Comparison of ENCODE assay signal across 11 cellular contexts in the genomic region with DNA sequence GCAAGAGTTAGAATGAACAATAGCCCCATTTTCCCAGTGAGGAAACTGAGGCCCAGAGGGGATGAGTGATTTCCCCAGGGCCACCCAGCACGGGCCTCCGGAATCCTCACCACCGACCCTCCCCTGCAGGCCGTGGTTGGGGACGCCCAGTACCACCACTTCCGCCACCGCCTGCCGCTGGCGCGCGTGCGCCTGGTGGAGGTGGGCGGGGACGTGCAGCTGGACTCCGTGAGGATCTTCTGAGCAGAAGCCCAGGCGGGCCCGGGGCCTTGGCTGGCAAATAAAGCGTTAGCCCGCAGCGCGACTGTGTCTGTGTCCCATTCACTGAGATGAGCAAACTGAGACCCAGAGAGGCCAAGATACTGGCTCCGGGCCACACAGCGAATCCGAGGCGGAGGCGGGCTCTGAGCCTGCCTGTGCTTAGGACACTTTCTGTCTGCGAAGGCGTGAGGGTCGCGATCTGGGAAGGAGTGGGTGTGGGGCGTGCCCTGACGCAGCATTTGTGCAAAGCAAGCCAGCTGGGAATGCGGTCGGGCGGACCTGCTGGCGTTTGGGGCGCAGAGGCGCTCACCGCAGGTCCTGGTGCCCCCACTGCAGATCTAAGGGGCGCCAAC. TPM values are rescaled to one million over a fixed set of nuclear protein-coding genes. Genes with fewer than 3 reads are reported as not detected.
DNase-seq lines count a peak whose midpoint lies in the region; ATAC-seq, FAIRE-seq and TF ChIP-seq lines count a peak whose summit lies in the region.
"Not testable (repeated sequence)": the region's sequence is repeated elsewhere in the genome, so short reads cannot be mapped to it uniquely, and the experiment has no call there.
"Had no signal": no experiment of that assay in that cellular context is flagged by ENCODE, and none has a peak within 500 bp of the region (broad histone marks: within the 10 kb centered on the region; RNA-seq: fewer than 3 reads in every experiment).

No MANE protein-coding gene starts in this region.

- H3K27ac ChIP-seq in CD8-positive, alpha-beta T cell (ENCODE audit: low read depth, low read length); Panc1 (ENCODE audit: low read length); GM12878 (ENCODE audit: control insufficient read depth, insufficient read depth): not testable (repeated sequence)

- H3K79me2 ChIP-seq in GM12878 (ENCODE audit: control insufficient read depth, insufficient read depth, low read length): not testable (repeated sequence)

- not testable (repeated sequence) for H3K36me3 ChIP-seq in CD8-positive, alpha-beta T cell (ENCODE audit: insufficient read depth, low read length); Panc1 (ENCODE audit: control insufficient read depth, insufficient read depth, low read length); GM12878 (ENCODE audit: control insufficient read depth in 2 of 2, insufficient read depth in 2 of 2, low read length in 1 of 2); mucosa of descending colon (ENCODE audit: low read depth)

- not testable (repeated sequence) for BruUV-seq in Panc1 (replicated peaks; lab: Mats Ljungman, UMichigan); GM12878 (replicated peaks; lab: Mats Ljungman, UMichigan)

- not testable (repeated sequence) for TF ChIP-seq EP300 in GM12878 (IDR thresholded peaks at IDR 0.05; ENCODE audit: borderline replicate concordance in 1 of 2, control insufficient read depth in 1 of 2, low read depth in 2 of 2, low read length in 2 of 2)

- not testable (repeated sequence) for H3K27me3 ChIP-seq in CD8-positive, alpha-beta T cell (ENCODE audit: insufficient read depth, low read length); Panc1 (ENCODE audit: control insufficient read depth, insufficient read depth, low read length); GM12878 (replicated peaks in 1 of 2; ENCODE audit: control insufficient read depth in 2 of 2, insufficient read depth in 2 of 2, low read length in 1 of 2)

- H3K4me1 Mint-ChIP-seq in CD8-positive, alpha-beta T cell (ENCODE audit: low read depth): not testable (repeated sequence)

- H3K4me1 ChIP-seq in CD8-positive, alpha-beta T cell (ENCODE audit: insufficient read depth, low read length); GM12878 (ENCODE audit: control insufficient read depth, insufficient read depth, low read length); mucosa of descending colon (ENCODE audit: low read depth): not testable (repeated sequence)
- H3K4me1 ChIP-seq in Panc1 (ENCODE audit: control insufficient read depth, insufficient read depth, low read length): peaks cover 11% of the 10 kb centered on the region

- H3K27ac Mint-ChIP-seq in CD8-positive, alpha-beta T cell: not testable (repeated sequence)

- TF ChIP-seq POLR2A in GM12878 (IDR thresholded peaks at IDR 0.05; ENCODE audit: low read depth, low read length): not testable (repeated sequence)

- not testable (repeated sequence) for H3K9ac ChIP-seq in GM12878 (ENCODE audit: control insufficient read depth, insufficient read depth, low read length)

- DNase-seq in CD8-positive, alpha-beta T cell; Panc1 (ENCODE audit: low read depth, low spot score); GM12878 (ENCODE audit: low read depth, low spot score); Right ventricle myocardium inferior (ENCODE audit: missing footprints); mucosa of descending colon; stimulated activated naive CD8-positive, alpha-beta T cell treated with anti-CD3 and anti-CD28 coated beads, Interleukin-15, Interleukin-2, amounts not matched to agents 100 U/mL and 50 U/mL, for 24 hours: not testable (repeated sequence)

- in situ Hi-C loops in Panc1 (cut with HindIII; ENCODE audit: low pct_unique_long_range_greater_than_20kb, low sequenced_read_pairs): loop anchor here (25.0 kb wide), 1 partner anchor 996 kb away; a partner anchor contains a TSS
- in situ Hi-C loops in GM12878 (cut with MboI): not testable (repeated sequence)

- no CpG with 5 or more reads among the region's 40 CpGs for WGBS in GM12878 (ENCODE audit: insufficient coverage, insufficient replicate concordance, low lambda C conversion rate, missing lambda C conversion rate)

- CTCF ChIA-PET in CD8-positive, alpha-beta T cell (lab: Charles Lee); Panc1 (lab: Charles Lee); GM12878 (lab: Yijun Ruan, JAX): not testable (repeated sequence)

- peak; percentile 96 for FAIRE-seq in GM12878 (lab: Jason Lieb, UNC)

- H3K9me3 Mint-ChIP-seq in CD8-positive, alpha-beta T cell: not testable (repeated sequence)

- POLR2A ChIA-PET in CD8-positive, alpha-beta T cell (lab: Charles Lee); Panc1 (lab: Charles Lee); GM12878 (lab: Charles Lee): not testable (repeated sequence)

- H2AFZ ChIP-seq in GM12878 (ENCODE audit: control insufficient read depth, low read depth, low read length): peak overlapping the region; percentile 58

- H3K4me2 ChIP-seq in GM12878 (ENCODE audit: control insufficient read depth, insufficient read depth): not testable (repeated sequence)

- SMC1A ChIA-PET in GM12878 (lab: Charles Lee; ENCODE audit: uncharacterized antibody, unreplicated experiment): not testable (repeated sequence)

- not testable (repeated sequence) for H3K9me3 ChIP-seq in CD8-positive, alpha-beta T cell (ENCODE audit: low read length); Panc1 (ENCODE audit: control insufficient read depth, insufficient read depth, low read depth, low read length); GM12878 (replicated peaks; ENCODE audit: control insufficient read depth, insufficient read depth, low read length); mucosa of descending colon

- TF ChIP-seq CTCF in CD8-positive, alpha-beta T cell (IDR thresholded peaks at IDR 0.05); Panc1 (IDR thresholded peaks at IDR 0.05); GM12878 (IDR thresholded peaks at IDR 0.05 in 2 of 3, conservative IDR thresholded peaks at IDR 0.05 in 1 of 3; ENCODE audit: control insufficient read depth in 2 of 3, extremely low read depth in 1 of 3, insufficient read depth in 1 of 3, low read depth in 3 of 3, low read length in 3 of 3); mucosa of descending colon (IDR thresholded peaks at IDR 0.05): not testable (repeated sequence)

- not testable (repeated sequence) for TF ChIP-seq RAD21 in GM12878 (IDR thresholded peaks at IDR 0.05; ENCODE audit: insufficient read depth, low read depth, low read length)

- H4K20me1 ChIP-seq in GM12878 (ENCODE audit: control insufficient read depth, insufficient read depth): not testable (repeated sequence)

- peak; percentile 89 for ATAC-seq in CD8-positive, alpha-beta T cell
- ATAC-seq in GM19467 (IDR thresholded peaks at IDR 0.05; ENCODE audit: unreplicated experiment) (peak; percentile 56), HG02852 (IDR thresholded peaks at IDR 0.05; ENCODE audit: unreplicated experiment) (peak; percentile 44), Panc1 (peak; percentile 89), GM12878 (peak; percentile 95), Right ventricle myocardium inferior (peak; percentile 94), mucosa of descending colon (peak; percentile 85)
- peak; percentile 86 for ATAC-seq in stimulated activated naive CD8-positive, alpha-beta T cell treated with anti-CD3 and anti-CD28 coated beads, Interleukin-15, Interleukin-2, amounts not matched to agents 100 U/mL and 50 U/mL, for 24 hours

- not testable (repeated sequence) for H3K36me3 Mint-ChIP-seq in CD8-positive, alpha-beta T cell

- RAD21 ChIA-PET in GM12878 (lab: Charles Lee; ENCODE audit: unreplicated experiment): not testable (repeated sequence)

- not testable (repeated sequence) for H3K4me3 ChIP-seq in CD8-positive, alpha-beta T cell (ENCODE audit: low read depth, low read length); GM12878; mucosa of descending colon
- H3K4me3 ChIP-seq in Panc1 (ENCODE audit: low read depth in 2 of 2, low read length in 2 of 2): peak overlapping the region in 1 of 2 experiments; percentile 19; a peak in 1 of 4 replicates

- not testable (repeated sequence) for H3K4me3 Mint-ChIP-seq in CD8-positive, alpha-beta T cell

- H3K27me3 Mint-ChIP-seq in CD8-positive, alpha-beta T cell (ENCODE audit: low read depth): not testable (repeated sequence)

- intact Hi-C loops in CD8-positive, alpha-beta T cell (cut with DNase I, micrococcal nuclease): loop anchor here in 1 of 2 experiments (2.0 kb wide), 1 partner anchor 17 kb away; no protein-coding TSS in a partner anchor
- intact Hi-C loops in Panc1 (cut with micrococcal nuclease; ENCODE audit: unreplicated experiment); GM12878 (cut with micrococcal nuclease; ENCODE audit: unreplicated experiment); Right ventricle myocardium inferior (cut with DNase I); mucosa of descending colon (cut with DNase I, micrococcal nuclease): not testable (repeated sequence)

RNA-seq across cellular contexts. Expression of a gene that starts 2.6 kb away (rescaled TPM):
- not detected for total RNA-seq in CD8-positive, alpha-beta T cell
- 3.6 TPM for total RNA-seq in Panc1 (2021; ENCODE audit: unreplicated experiment)
- polyA plus RNA-seq in Panc1 (2012; ENCODE audit: insufficient read length): 8.1 TPM
- total RNA-seq in GM12878 (2013; cell fraction: nucleolus; rRNA removed): not detected in 2 replicates
- total RNA-seq in GM12878 (2014; rRNA removed): not detected in 2 replicates
- not detected in 2 replicates for total RNA-seq in GM12878 (2014; rRNA removed; fragmentation: Illumina TruSeq; extraction: Trizol)
- total RNA-seq in GM12878 (2021): not detected in 2 replicates
- not detected for polyA plus RNA-seq in GM12878 (2011; ENCODE audit: low read depth)
- not detected in 2 replicates for polyA plus RNA-seq in GM12878 (2011; rRNA removed)
- not detected in 2 replicates for polyA plus RNA-seq in GM12878 (2011; cell fraction: cytosol; rRNA removed)
- polyA plus RNA-seq in GM12878 (2011; cell fraction: nucleus; rRNA removed): not detected in 2 replicates
- polyA plus RNA-seq in GM12878 (2012): not detected in 2 replicates
- polyA plus RNA-seq in GM12878 (2014; fragmentation: Illumina TruSeq; extraction: Trizol): not detected in 2 replicates
- polyA plus RNA-seq in GM12878 (2014; fragmentation: Nextera tagmentation; extraction: Ambion mirVana): not detected
- polyA plus RNA-seq in GM12878 (2014; rRNA removed): not detected in 2 replicates
- polyA plus RNA-seq in GM12878 (2016; fragmentation: Nextera tagmentation; extraction: Ambion mirVana): not detected
- not detected in 2 replicates for polyA minus RNA-seq in GM12878 (2011; rRNA and poly(A)+ RNA removed)
- not detected in 2 replicates for polyA minus RNA-seq in GM12878 (2011; cell fraction: cytosol; rRNA and poly(A)+ RNA removed)
- polyA minus RNA-seq in GM12878 (2011; cell fraction: nucleus; rRNA and poly(A)+ RNA removed): not detected in 2 replicates
- not detected for total RNA-seq in Right ventricle myocardium inferior
- total RNA-seq in mucosa of descending colon: not detected
- total RNA-seq: CD4-positive, alpha-beta memory T cell; kidney epithelial cell; T-helper 2 cell treated with Interferon-gamma antibody and Interleukin-4, amounts not matched to agents 100 ng/mL and 5 ng/mL, for 36 hours had no signal
- polyA plus RNA-seq: CD4-positive, alpha-beta memory T cell had no signal

RNA-seq across cellular contexts. Expression of a gene that starts 18.2 kb away (rescaled TPM):
- not detected for total RNA-seq in CD8-positive, alpha-beta T cell
- total RNA-seq in Panc1 (2021; ENCODE audit: unreplicated experiment): not detected
- polyA plus RNA-seq in Panc1 (2012; ENCODE audit: insufficient read length): not detected
- not detected in 2 replicates for total RNA-seq in GM12878 (2013; cell fraction: nucleolus; rRNA removed)
- total RNA-seq in GM12878 (2014; rRNA removed): not detected in 2 replicates
- not detected in 2 replicates for total RNA-seq in GM12878 (2014; rRNA removed; fragmentation: Illumina TruSeq; extraction: Trizol)
- not detected in 2 replicates for total RNA-seq in GM12878 (2021)
- polyA plus RNA-seq in GM12878 (2011; ENCODE audit: low read depth): not detected
- polyA plus RNA-seq in GM12878 (2011; rRNA removed): 0.19 TPM in 1 of 2 replicates, not detected in the other
- not detected in 2 replicates for polyA plus RNA-seq in GM12878 (2011; cell fraction: cytosol; rRNA removed)
- polyA plus RNA-seq in GM12878 (2011; cell fraction: nucleus; rRNA removed): not detected in 2 replicates
- not detected in 2 replicates for polyA plus RNA-seq in GM12878 (2012)
- not detected in 2 replicates for polyA plus RNA-seq in GM12878 (2014; fragmentation: Illumina TruSeq; extraction: Trizol)
- not detected for polyA plus RNA-seq in GM12878 (2014; fragmentation: Nextera tagmentation; extraction: Ambion mirVana)
- not detected in 2 replicates for polyA plus RNA-seq in GM12878 (2014; rRNA removed)
- polyA plus RNA-seq in GM12878 (2016; fragmentation: Nextera tagmentation; extraction: Ambion mirVana): not detected
- not detected in 2 replicates for polyA minus RNA-seq in GM12878 (2011; rRNA and poly(A)+ RNA removed)
- polyA minus RNA-seq in GM12878 (2011; cell fraction: cytosol; rRNA and poly(A)+ RNA removed): not detected in 2 replicates
- polyA minus RNA-seq in GM12878 (2011; cell fraction: nucleus; rRNA and poly(A)+ RNA removed): not detected in 2 replicates
- not detected for total RNA-seq in Right ventricle myocardium inferior
- not detected for total RNA-seq in mucosa of descending colon
- total RNA-seq: CD4-positive, alpha-beta memory T cell; kidney epithelial cell; T-helper 2 cell treated with Interferon-gamma antibody and Interleukin-4, amounts not matched to agents 100 ng/mL and 5 ng/mL, for 36 hours had no signal
- polyA plus RNA-seq: CD4-positive, alpha-beta memory T cell had no signal

RNA-seq across cellular contexts. Expression of a gene that starts 21.2 kb away (rescaled TPM):
- total RNA-seq in CD8-positive, alpha-beta T cell: 1 to 10 TPM; 1.8 to 3.4 TPM
- 3.9 TPM for total RNA-seq in Panc1 (2021; ENCODE audit: unreplicated experiment)
- polyA plus RNA-seq in Panc1 (2012; ENCODE audit: insufficient read length): 7.6 TPM
- 0.71 and 0.75 TPM in 2 replicates for total RNA-seq in GM12878 (2013; cell fraction: nucleolus; rRNA removed)
- total RNA-seq in GM12878 (2014; rRNA removed): 0.44 TPM in 1 of 2 replicates, not detected in the other
- not detected in 2 replicates for total RNA-seq in GM12878 (2014; rRNA removed; fragmentation: Illumina TruSeq; extraction: Trizol)
- total RNA-seq in GM12878 (2021): 2.1 and 2.7 TPM in 2 replicates
- not detected for polyA plus RNA-seq in GM12878 (2011; ENCODE audit: low read depth)
- polyA plus RNA-seq in GM12878 (2011; rRNA removed): 0.27 and 0.35 TPM in 2 replicates
- polyA plus RNA-seq in GM12878 (2011; cell fraction: cytosol; rRNA removed): 0.09 and 0.25 TPM in 2 replicates
- polyA plus RNA-seq in GM12878 (2011; cell fraction: nucleus; rRNA removed): 1.4 and 1.9 TPM in 2 replicates
- polyA plus RNA-seq in GM12878 (2012): 0.17 and 0.46 TPM in 2 replicates
- 0.24 TPM in 1 of 2 replicates, not detected in the other for polyA plus RNA-seq in GM12878 (2014; fragmentation: Illumina TruSeq; extraction: Trizol)
- under 1 TPM in 1 of 2 experiments, not detected in 1; 0.15 TPM for polyA plus RNA-seq in GM12878 (2014; fragmentation: Nextera tagmentation; extraction: Ambion mirVana)
- 0.06 and 0.13 TPM in 2 replicates for polyA plus RNA-seq in GM12878 (2014; rRNA removed)
- polyA plus RNA-seq in GM12878 (2016; fragmentation: Nextera tagmentation; extraction: Ambion mirVana): under 1 TPM in 1 of 2 experiments, not detected in 1; 0.28 TPM
- polyA minus RNA-seq in GM12878 (2011; rRNA and poly(A)+ RNA removed): 0.72 and 1.3 TPM in 2 replicates
- not detected in 2 replicates for polyA minus RNA-seq in GM12878 (2011; cell fraction: cytosol; rRNA and poly(A)+ RNA removed)
- polyA minus RNA-seq in GM12878 (2011; cell fraction: nucleus; rRNA and poly(A)+ RNA removed): 0.24 and 0.29 TPM in 2 replicates
- total RNA-seq in Right ventricle myocardium inferior: 0.76 TPM
- total RNA-seq in mucosa of descending colon: 1,000 to 10,000 TPM; 2,367 to 7,005 (median 6,199) TPM
- total RNA-seq: kidney epithelial cell had no signal
- polyA plus RNA-seq: CD4-positive, alpha-beta memory T cell had no signal

RNA-seq across cellular contexts. Expression of a gene that starts 40.0 kb away (rescaled TPM):
- total RNA-seq in CD8-positive, alpha-beta T cell: 10 to 100 TPM; 30.1 to 32.8 TPM
- total RNA-seq in Panc1 (2021; ENCODE audit: unreplicated experiment) (945 TPM), GM12878 (2014; rRNA removed) (92.4 and 121 TPM in 2 replicates), GM12878 (2014; rRNA removed; fragmentation: Illumina TruSeq; extraction: Trizol) (135 and 138 TPM in 2 replicates), GM12878 (2021) (164 and 165 TPM in 2 replicates), Right ventricle myocardium inferior (1,308 TPM), mucosa of descending colon (100 to 1,000 TPM; 275 to 315 (median 290) TPM)
- polyA plus RNA-seq in Panc1 (2012; ENCODE audit: insufficient read length): 2,203 TPM
- 22.0 and 23.9 TPM in 2 replicates for total RNA-seq in GM12878 (2013; cell fraction: nucleolus; rRNA removed)
- polyA plus RNA-seq in GM12878 (2011; ENCODE audit: low read depth): 287 TPM
- polyA plus RNA-seq in GM12878 (2011; rRNA removed) (114 and 139 TPM in 2 replicates), GM12878 (2014; fragmentation: Illumina TruSeq; extraction: Trizol) (147 and 214 TPM in 2 replicates), GM12878 (2014; fragmentation: Nextera tagmentation; extraction: Ambion mirVana) (100 to 1,000 TPM; 104 to 109 TPM), GM12878 (2014; rRNA removed) (284 and 385 TPM in 2 replicates), GM12878 (2016; fragmentation: Nextera tagmentation; extraction: Ambion mirVana) (100 to 1,000 TPM; 248 to 270 TPM)
- polyA plus RNA-seq in GM12878 (2011; cell fraction: cytosol; rRNA removed): 188 and 226 TPM in 2 replicates
- 151 and 189 TPM in 2 replicates for polyA plus RNA-seq in GM12878 (2011; cell fraction: nucleus; rRNA removed)
- 228 and 402 TPM in 2 replicates for polyA plus RNA-seq in GM12878 (2012)
- 79.9 and 129 TPM in 2 replicates for polyA minus RNA-seq in GM12878 (2011; rRNA and poly(A)+ RNA removed)
- polyA minus RNA-seq in GM12878 (2011; cell fraction: cytosol; rRNA and poly(A)+ RNA removed): 35.9 and 40.2 TPM in 2 replicates
- polyA minus RNA-seq in GM12878 (2011; cell fraction: nucleus; rRNA and poly(A)+ RNA removed): 34.5 and 48.4 TPM in 2 replicates

RNA-seq across cellular contexts. Expression of a gene that starts 47.3 kb away (rescaled TPM):
- total RNA-seq in CD8-positive, alpha-beta T cell: 1 to 10 TPM; 2.7 to 3.2 TPM
- 58.5 TPM for total RNA-seq in Panc1 (2021; ENCODE audit: unreplicated experiment)
- polyA plus RNA-seq in Panc1 (2012; ENCODE audit: insufficient read length): 81.4 TPM
- 9.3 and 10.9 TPM in 2 replicates for total RNA-seq in GM12878 (2013; cell fraction: nucleolus; rRNA removed)
- total RNA-seq in GM12878 (2014; rRNA removed): 2.8 and 4.1 TPM in 2 replicates
- 1.5 and 1.7 TPM in 2 replicates for total RNA-seq in GM12878 (2014; rRNA removed; fragmentation: Illumina TruSeq; extraction: Trizol)
- 3.0 and 5.1 TPM in 2 replicates for total RNA-seq in GM12878 (2021)
- polyA plus RNA-seq in GM12878 (2011; ENCODE audit: low read depth): 4.9 TPM
- polyA plus RNA-seq in GM12878 (2011; rRNA removed): 1.7 and 2.0 TPM in 2 replicates
- polyA plus RNA-seq in GM12878 (2011; cell fraction: cytosol; rRNA removed): 2.8 and 3.4 TPM in 2 replicates
- 29.8 and 48.9 TPM in 2 replicates for polyA plus RNA-seq in GM12878 (2011; cell fraction: nucleus; rRNA removed)
- 8.1 and 12.4 TPM in 2 replicates for polyA plus RNA-seq in GM12878 (2012)
- 2.7 and 3.1 TPM in 2 replicates for polyA plus RNA-seq in GM12878 (2014; fragmentation: Illumina TruSeq; extraction: Trizol)
- 1 to 10 TPM; 1.2 to 2.0 TPM for polyA plus RNA-seq in GM12878 (2014; fragmentation: Nextera tagmentation; extraction: Ambion mirVana)
- 4.6 and 7.3 TPM in 2 replicates for polyA plus RNA-seq in GM12878 (2014; rRNA removed)
- 1 to 10 TPM in 1 of 2 experiments, under 1 TPM in 1; 0.64 to 1.9 TPM for polyA plus RNA-seq in GM12878 (2016; fragmentation: Nextera tagmentation; extraction: Ambion mirVana)
- polyA minus RNA-seq in GM12878 (2011; rRNA and poly(A)+ RNA removed): 0.51 and 0.62 TPM in 2 replicates
- not detected in 2 replicates for polyA minus RNA-seq in GM12878 (2011; cell fraction: cytosol; rRNA and poly(A)+ RNA removed)
- 1.7 TPM in 2 replicates for polyA minus RNA-seq in GM12878 (2011; cell fraction: nucleus; rRNA and poly(A)+ RNA removed)
- total RNA-seq in Right ventricle myocardium inferior: not detected
- total RNA-seq in mucosa of descending colon: 10 to 100 TPM in 2 of 3 donors, 1 to 10 TPM in 1; 3.1 to 15.9 (median 14.9) TPM

Comparison
In these comparisons a context has a peak if more than half of its experiments do, and no peak if none do; other contexts are left out.
1. ATAC-seq: peak in every context shown above with its lines; median percentile 95 in GM12878; 94 in Right ventricle myocardium inferior; 89 in CD8-positive, alpha-beta T cell; 89 in Panc1; 86 in stimulated activated naive CD8-positive, alpha-beta T cell treated with anti-CD3 and anti-CD28 coated beads, Interleukin-15, Interleukin-2, amounts not matched to agents 100 U/mL and 50 U/mL, for 24 hours; 85 in mucosa of descending colon; 56 in GM19467; 44 in HG02852.
2. RNA of a gene that starts 21.2 kb away (total RNA-seq): 2,367 to 7,005 TPM in mucosa of descending colon; 3.9 TPM in Panc1 (single experiment), 1.8 to 3.4 TPM in CD8-positive, alpha-beta T cell, 0.76 TPM in Right ventricle myocardium inferior (single experiment) and 0.44 to 2.7 TPM in GM12878; every median in the first group is over 100 times any median in the second.